Comparison of ENCODE assay signal across 14 cellular contexts in the genomic region with DNA sequence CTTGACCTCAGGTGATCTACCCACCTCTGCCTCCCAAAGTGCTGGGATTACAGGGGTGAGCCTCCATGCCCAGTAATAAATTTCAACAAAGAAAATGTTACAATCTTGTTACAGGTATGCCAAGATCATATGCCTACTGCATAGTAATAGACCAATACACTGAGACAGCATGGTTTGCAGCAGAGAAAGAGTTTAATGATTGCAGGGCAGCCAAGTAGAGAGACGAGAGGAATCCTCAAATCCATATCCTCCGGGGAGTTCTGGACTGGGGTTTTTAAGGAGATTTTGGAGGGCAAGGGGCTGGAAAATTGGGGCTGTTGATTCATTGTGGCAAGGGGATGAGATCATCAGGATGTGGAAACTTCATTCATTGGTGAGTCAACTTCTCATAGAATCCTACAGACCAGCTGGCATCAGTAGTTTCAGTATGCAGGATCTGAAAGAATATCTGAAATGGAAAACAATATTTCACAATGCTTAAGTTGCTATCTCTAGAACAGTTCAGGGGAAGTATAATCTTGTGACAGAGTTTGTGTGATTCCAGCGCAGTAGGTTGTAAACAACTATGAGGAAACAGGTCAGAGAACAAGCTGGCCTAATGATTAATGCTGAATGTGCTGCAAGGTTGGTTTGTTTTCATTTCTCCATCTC. TPM values are rescaled to one million over a fixed set of nuclear protein-coding genes. Genes with fewer than 3 reads are reported as not detected.
DNase-seq lines count a peak whose midpoint lies in the region; ATAC-seq, FAIRE-seq and TF ChIP-seq lines count a peak whose summit lies in the region.
"Had no signal": no experiment of that assay in that cellular context is flagged by ENCODE, and none has a peak within 500 bp of the region (broad histone marks: within the 10 kb centered on the region; RNA-seq: fewer than 3 reads in every experiment).

No MANE protein-coding gene starts in this region.

- CTCF ChIA-PET in endothelial cell of umbilical vein (lab: Charles Lee) = no interaction called here
- CTCF ChIA-PET in activated naive CD4-positive, alpha-beta T cell treated with anti-CD3 and anti-CD28 coated beads, Interleukin-2, amount 10 ng/mL, durations not matched to agents 7 days and 5 days (lab: Charles Lee) = no interaction called here

- no peaks in the 10 kb centered on the region for H3K79me2 ChIP-seq in endothelial cell of umbilical vein (ENCODE audit: control insufficient read depth, insufficient read depth, low read length)

- no peak overlapping the region for H3K4me3 Mint-ChIP-seq in activated naive CD4-positive, alpha-beta T cell treated with anti-CD3 and anti-CD28 coated beads, Interleukin-2, amount 10 ng/mL, durations not matched to agents 7 days and 5 days
- H3K4me3 Mint-ChIP-seq: activated naive CD4-positive, alpha-beta T cell treated with anti-CD3 and anti-CD28 coated beads for 36 hours had no signal

- H3K4me3 ChIP-seq in endothelial cell of umbilical vein (replicated peaks in 1 of 3; ENCODE audit: insufficient read depth in 1 of 3, low read depth in 1 of 3, low read length in 3 of 3) = no peak overlapping the region
- H3K4me3 ChIP-seq: smooth muscle cell had no signal

- DNase-seq in CD1c-positive myeloid dendritic cell (ENCODE audit: extremely low spot score) (peak; percentile 95), NOMO-1 treated with dmso at 0.1 percent for 144 hours (lab: John Stamatoyannopoulos, UW; ENCODE audit: unreplicated experiment) (peak; percentile 29), endothelial cell of umbilical vein (ENCODE audit: low read depth, low spot score) (no peak), myocyte (ENCODE audit: low read depth) (peak; percentile 60), NCI-H1092 (lab: John Stamatoyannopoulos, UW) (no peak), NCI-H1417 (lab: John Stamatoyannopoulos, UW) (no peak)
- DNase-seq in activated naive CD4-positive, alpha-beta T cell treated with anti-CD3 and anti-CD28 coated beads, Interleukin-2, amount 10 ng/mL, durations not matched to agents 7 days and 5 days = no peak
- DNase-seq: activated naive CD4-positive, alpha-beta T cell treated with anti-CD3 and anti-CD28 coated beads for 36 hours; H7; NCI-H1694 treated with DMSO at 0.1 percent for 48 hours had no signal

- H3K9me1 ChIP-seq in endothelial cell of umbilical vein (replicated peaks; ENCODE audit: control insufficient read depth, extremely low read depth, insufficient read depth, low read length) = no peaks in the 10 kb centered on the region

- H3K4me1 ChIP-seq in endothelial cell of umbilical vein (ENCODE audit: control insufficient read depth, extremely low read depth, insufficient read depth, low read length) = no peaks in the 10 kb centered on the region

- no peak overlapping the region for H3K27ac ChIP-seq in endothelial cell of umbilical vein (ENCODE audit: insufficient read depth, low read depth, low read length)

- intact Hi-C loops in endothelial cell of umbilical vein (cut with micrococcal nuclease) = no loop called here

- H3K27me3 ChIP-seq in endothelial cell of umbilical vein (ENCODE audit: control insufficient read depth in 2 of 2, insufficient read depth in 2 of 2, low read length in 2 of 2) = no peaks in the 10 kb centered on the region

- no peak for TF ChIP-seq CTCF in endothelial cell of umbilical vein (IDR thresholded peaks at IDR 0.05; ENCODE audit: extremely low read depth in 1 of 2, insufficient read depth in 1 of 2, low read depth in 1 of 2, low read length in 2 of 2)

- H3K27me3 Mint-ChIP-seq in activated naive CD4-positive, alpha-beta T cell treated with anti-CD3 and anti-CD28 coated beads, Interleukin-2, amount 10 ng/mL, durations not matched to agents 7 days and 5 days = peaks cover 43% of the 10 kb centered on the region

- no peak for TF ChIP-seq POLR2A in endothelial cell of umbilical vein (IDR thresholded peaks at IDR 0.05; ENCODE audit: low read depth, low read length)

- H3K4me2 ChIP-seq in endothelial cell of umbilical vein (ENCODE audit: insufficient read depth, low read length) = no peak overlapping the region
- H3K4me2 ChIP-seq: smooth muscle cell had no signal

- POLR2A ChIA-PET in endothelial cell of umbilical vein (lab: Charles Lee) = no interaction called here

- no peaks in the 10 kb centered on the region for H3K36me3 ChIP-seq in endothelial cell of umbilical vein (ENCODE audit: control insufficient read depth in 2 of 2, extremely low read depth in 1 of 2, insufficient read depth in 2 of 2, low read length in 2 of 2)

- no peak overlapping the region for H3K9ac ChIP-seq in endothelial cell of umbilical vein (replicated peaks; ENCODE audit: extremely low read depth, insufficient read depth, low read length)

- no peaks in the 10 kb centered on the region for H3K9me3 ChIP-seq in endothelial cell of umbilical vein (replicated peaks; ENCODE audit: control insufficient read depth, insufficient read depth, low read length)

- BruUV-seq in endothelial cell of umbilical vein (replicated peaks; lab: Mats Ljungman, UMichigan) = no TSS peak

- FAIRE-seq in endothelial cell of umbilical vein (lab: Jason Lieb, UNC) = no peak
- FAIRE-seq: D721Med had no signal

- H4K20me1 ChIP-seq in endothelial cell of umbilical vein (replicated peaks; ENCODE audit: control insufficient read depth, extremely low read depth, insufficient read depth, low read length) = no peaks in the 10 kb centered on the region

- dilution Hi-C loops in endothelial cell of umbilical vein (cut with MboI; ENCODE audit: extremely low pct_ligation_motif_present, low sequenced_read_pairs) = no loop called here

- ATAC-seq in HG03095 (IDR thresholded peaks at IDR 0.05; ENCODE audit: unreplicated experiment) = no peak
- ATAC-seq: activated CD4-positive, CD25-positive, alpha-beta regulatory T cell treated with anti-CD3 and anti-CD28 coated beads, Interleukin-2, amount 50 U/mL, for 24 hours had no signal

- H3K27ac Mint-ChIP-seq in activated naive CD4-positive, alpha-beta T cell treated with anti-CD3 and anti-CD28 coated beads, Interleukin-2, amount 10 ng/mL, durations not matched to agents 7 days and 5 days = no peak overlapping the region
- H3K27ac Mint-ChIP-seq: activated naive CD4-positive, alpha-beta T cell treated with anti-CD3 and anti-CD28 coated beads for 36 hours had no signal

- H3K9me3 Mint-ChIP-seq in activated naive CD4-positive, alpha-beta T cell treated with anti-CD3 and anti-CD28 coated beads, Interleukin-2, amount 10 ng/mL, durations not matched to agents 7 days and 5 days = peaks cover 28% of the 10 kb centered on the region

- no peaks in the 10 kb centered on the region for H3K4me1 Mint-ChIP-seq in activated naive CD4-positive, alpha-beta T cell treated with anti-CD3 and anti-CD28 coated beads, Interleukin-2, amount 10 ng/mL, durations not matched to agents 7 days and 5 days

- H3K36me3 Mint-ChIP-seq in activated naive CD4-positive, alpha-beta T cell treated with anti-CD3 and anti-CD28 coated beads, Interleukin-2, amount 10 ng/mL, durations not matched to agents 7 days and 5 days = peaks cover 2% of the 10 kb centered on the region

- no peak overlapping the region for H2AFZ ChIP-seq in endothelial cell of umbilical vein (ENCODE audit: low read depth, low read length)

TF ChIP-seq in endothelial cell of umbilical vein, 7 proteins besides CTCF, POLR2A, EP300 and RAD21:
- TF ChIP-seq MYC (IDR thresholded peaks at IDR 0.05; ENCODE audit: low read depth, low read length) (no peak), JUN (IDR thresholded peaks at IDR 0.05; ENCODE audit: borderline replicate concordance, insufficient read depth, insufficient read length, low read depth) (peak; percentile 21), FOS (IDR thresholded peaks at IDR 0.05; ENCODE audit: borderline replicate concordance, insufficient read depth, low read length) (peak; percentile 91)

RNA-seq across cellular contexts. Expression of a gene that starts 14.8 kb away (rescaled TPM):
- 16.7 and 19.0 TPM in 2 replicates for total RNA-seq in endothelial cell of umbilical vein
- 2.8 and 5.1 TPM in 2 replicates for polyA plus RNA-seq in endothelial cell of umbilical vein
- 8.2 and 8.6 TPM in 2 replicates for polyA plus RNA-seq in endothelial cell of umbilical vein (2011; cell fraction: cytosol; rRNA removed)
- polyA plus RNA-seq in endothelial cell of umbilical vein (2011; cell fraction: nucleus; rRNA removed) = 28.3 and 36.8 TPM in 2 replicates
- 19.5 and 22.4 TPM in 2 replicates for polyA plus RNA-seq in endothelial cell of umbilical vein (2012)
- 10.0 and 12.1 TPM in 2 replicates for polyA minus RNA-seq in endothelial cell of umbilical vein
- 11.7 TPM for polyA minus RNA-seq in endothelial cell of umbilical vein (2011; cell fraction: cytosol; rRNA and poly(A)+ RNA removed)
- 47.5 and 68.9 TPM in 2 replicates for polyA minus RNA-seq in endothelial cell of umbilical vein (2011; cell fraction: nucleus; rRNA and poly(A)+ RNA removed)
- total RNA-seq in myocyte = 28.6 and 33.0 TPM in 2 replicates
- 10.0 TPM for polyA plus RNA-seq in myocyte (2012)

Comparison
In these comparisons a context has a peak if more than half of its experiments do, and no peak if none do; other contexts are left out.
1. DNase-seq: peak in CD1c-positive myeloid dendritic cell (single experiment), NOMO-1 treated with dmso at 0.1 percent for 144 hours (single experiment) and myocyte (single experiment); none in endothelial cell of umbilical vein (single experiment), activated naive CD4-positive, alpha-beta T cell treated with anti-CD3 and anti-CD28 coated beads, Interleukin-2, amount 10 ng/mL, durations not matched to agents 7 days and 5 days (single experiment), NCI-H1092 (single experiment) and NCI-H1417 (0 of 3).